9 cellular contexts compared by ENCODE assay signal in the genomic region with DNA sequence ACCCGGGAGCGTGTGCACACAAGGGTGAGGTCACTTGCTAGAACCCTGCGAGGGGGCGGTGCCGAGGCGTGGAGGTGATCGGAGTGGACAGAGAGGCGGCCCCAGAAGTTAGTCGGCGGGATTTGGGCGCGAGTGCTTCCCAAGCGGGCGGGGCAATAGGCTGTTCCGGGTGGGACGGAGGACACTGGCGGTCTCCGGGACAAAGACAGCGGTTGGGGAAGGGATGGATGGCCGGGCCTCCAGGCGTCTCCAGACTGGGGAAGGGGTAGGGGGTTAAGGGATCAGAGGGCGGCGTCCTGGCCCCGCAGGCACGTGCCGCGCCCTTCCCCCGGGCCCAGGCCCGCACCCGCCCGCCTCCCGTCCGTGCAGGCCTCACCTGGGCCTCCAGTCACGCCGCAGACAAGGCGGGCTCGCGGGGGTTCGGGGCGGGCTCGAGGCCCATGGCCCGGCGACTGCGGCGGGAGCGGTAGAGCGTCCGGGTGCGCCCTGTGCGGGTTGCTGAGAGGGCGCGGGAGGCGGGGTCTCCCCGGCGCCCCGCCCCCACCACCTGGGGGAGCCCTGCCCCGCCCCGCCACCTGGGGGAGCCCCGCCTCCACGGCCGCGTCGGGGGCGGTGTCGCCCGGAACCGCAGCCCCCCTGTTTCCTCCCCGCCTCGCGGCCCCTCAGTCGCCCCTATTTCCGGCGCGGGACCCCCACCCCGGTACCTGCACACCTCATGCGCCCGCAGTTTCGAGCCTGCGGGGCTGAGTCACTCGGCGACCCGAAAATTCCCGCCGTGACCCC. TPM values are rescaled to one million over a fixed set of nuclear protein-coding genes. Genes with fewer than 3 reads are reported as not detected.
DNase-seq lines count a peak whose midpoint lies in the region; ATAC-seq and TF ChIP-seq lines count a peak whose summit lies in the region.
"Had no signal": no experiment of that assay in that cellular context is flagged by ENCODE, and none has a peak within 500 bp of the region (broad histone marks: within the 10 kb centered on the region; RNA-seq: fewer than 3 reads in every experiment).

A gene (minus strand): TSS at position 505 of the 783 bp plus-strand sequence. CDS start 945 bp downstream, outside the sequence.

- no peaks in the 10 kb centered on the region for H3K79me2 ChIP-seq in DOHH2 (ENCODE audit: control insufficient read depth, low read length)
- no peaks in the 10 kb centered on the region for H3K79me2 ChIP-seq in GM23248 (ENCODE audit: insufficient read depth)

- H3K4me1 ChIP-seq in DOHH2 (ENCODE audit: control insufficient read depth, low read length) (peaks cover 21% of the 10 kb centered on the region), GM23248 (ENCODE audit: insufficient read depth) (no peaks in the 10 kb centered on the region), aorta (ENCODE audit: control insufficient read depth in 1 of 2, insufficient read depth in 2 of 2, low read length in 2 of 2) (no peaks in the 10 kb centered on the region)
- H3K4me1 ChIP-seq: SJSA1 had no signal

- H3K36me3 ChIP-seq in DOHH2 (ENCODE audit: control insufficient read depth, low read length) (peaks cover 23% of the 10 kb centered on the region), GM23248 (ENCODE audit: low read depth) (no peaks in the 10 kb centered on the region), aorta (ENCODE audit: control insufficient read depth in 1 of 2, insufficient read depth in 2 of 2, low read length in 1 of 2) (no peaks in the 10 kb centered on the region)
- H3K36me3 ChIP-seq: SJSA1 had no signal

- H3K9me3 ChIP-seq in DOHH2 (ENCODE audit: control insufficient read depth, insufficient read depth, low read length) (no peaks in the 10 kb centered on the region), GM23248 (ENCODE audit: low read depth) (no peaks in the 10 kb centered on the region), aorta (ENCODE audit: control insufficient read depth, low read length) (no peaks in the 10 kb centered on the region)
- H3K9me3 ChIP-seq: SJSA1 had no signal

- TF ChIP-seq CTCF in DOHH2 (IDR thresholded peaks at IDR 0.05; ENCODE audit: low read depth, low read length, poor library complexity, severe bottlenecking) = no peak
- TF ChIP-seq CTCF in fibroblast of pulmonary artery (IDR thresholded peaks at IDR 0.05; ENCODE audit: low read length, missing control alignments) = no peak

- no peak within 1 kb of the TSS for H3K9ac ChIP-seq in GM23248

- intact Hi-C loops in posterior vena cava (cut with DNase I) = no loop called here
- intact Hi-C loops in aorta (cut with DNase I) = no loop called here

- 0 out of 2 replicates have a peak within 1 kb of the TSS, but pooled peaks have one; percentile 25 for H2AFZ ChIP-seq in GM23248

- in situ Hi-C loops in GM23248 (cut with MboI) = no loop called here

- peak within 1 kb of the TSS; percentile 86 for H3K4me3 ChIP-seq in DOHH2 (ENCODE audit: low read length)
- H3K4me3 ChIP-seq in GM23248 = peak within 1 kb of the TSS; percentile 53
- peak within 1 kb of the TSS; percentile 40 for H3K4me3 ChIP-seq in fibroblast of pulmonary artery (replicated peaks; ENCODE audit: low read depth, low read length)
- H3K4me3 ChIP-seq in aorta (ENCODE audit: low read length in 2 of 2) = no peak within 1 kb of the TSS
- H3K4me3 ChIP-seq: SJSA1 had no signal

- H3K27ac ChIP-seq in DOHH2 (ENCODE audit: low read depth, low read length) (peak within 1 kb of the TSS; percentile 12; the same call in 1 of the 2 replicates), GM23248 (no peak within 1 kb of the TSS), aorta (ENCODE audit: low read depth in 1 of 2, low read length in 2 of 2) (no peak within 1 kb of the TSS)
- H3K27ac ChIP-seq: SJSA1 had no signal

- H4K20me1 ChIP-seq in DOHH2 (ENCODE audit: control insufficient read depth, insufficient read depth, low read depth, low read length) (no peaks in the 10 kb centered on the region), GM23248 (ENCODE audit: insufficient read depth) (no peaks in the 10 kb centered on the region)

- WGBS in GM23248 (ENCODE audit: low coverage in 1 of 2, low lambda C conversion rate in 2 of 2, missing lambda C conversion rate in 2 of 2), 2 experiments = 6 to 7% methylated on average over 26 to 62 of the region's 84 CpGs
- 2 to 3% methylated on average over 59 to 84 of the region's 84 CpGs for WGBS in aorta, 2 donors

- H3K9me2 ChIP-seq in DOHH2 (replicated peaks; ENCODE audit: control insufficient read depth, low read length) = no peaks in the 10 kb centered on the region
- H3K9me2 ChIP-seq in GM23248 (ENCODE audit: insufficient read depth) = no peaks in the 10 kb centered on the region

- DNase-seq in GM23248 (peak; percentile 36), NCI-H345 (lab: John Stamatoyannopoulos, UW) (peak; percentile 76), fibroblast of pulmonary artery (ENCODE audit: low read depth) (no peak), posterior vena cava (ENCODE audit: low spot score) (peak; percentile 81), aorta (no peak), HuH-7 (ENCODE audit: low spot score) (no peak)
- DNase-seq in activated T-cell treated with anti-CD3 and anti-CD28 coated beads, Interleukin-2, amount 50 U/mL, for 1 hour = peak; percentile 86

- peak within 1 kb of the TSS; percentile 90 for H3K4me2 ChIP-seq in DOHH2 (ENCODE audit: low read length)
- H3K4me2 ChIP-seq in GM23248 (ENCODE audit: unreplicated experiment) = peak within 1 kb of the TSS; percentile 45

- H3F3A ChIP-seq in DOHH2 (ENCODE audit: control insufficient read depth, insufficient read depth) (peaks cover 3% of the 10 kb centered on the region; the same call in 1 of the 2 replicates), GM23248 (ENCODE audit: insufficient read depth) (no peaks in the 10 kb centered on the region)

- ATAC-seq in aorta (ENCODE audit: low FRiP score) = peak; percentile 47

- H3K27me3 ChIP-seq in DOHH2 (ENCODE audit: control insufficient read depth, low read length) (no peaks in the 10 kb centered on the region), GM23248 (replicated peaks; ENCODE audit: insufficient read depth) (no peaks in the 10 kb centered on the region), aorta (ENCODE audit: control insufficient read depth in 1 of 2, insufficient read depth in 2 of 2, low read length in 1 of 2) (no peaks in the 10 kb centered on the region)
- H3K27me3 ChIP-seq: SJSA1 had no signal

RNA-seq across cellular contexts. Expression of the gene that starts here (rescaled TPM):
- 0.13 and 1.8 TPM in 2 replicates for total RNA-seq in GM23248 (2014; rRNA removed; shearing (Covaris generic))
- 0.72 and 1.3 TPM in 2 replicates for polyA plus RNA-seq in GM23248 (2016; fragmentation: Nextera tagmentation; extraction: Ambion mirVana)
- 1 to 10 TPM; 2.0 to 5.5 TPM for total RNA-seq in posterior vena cava
- 10 to 100 TPM in 1 of 2 donors, 1 to 10 TPM in 1; 5.7 to 11.7 TPM for total RNA-seq in aorta
- 10 to 100 TPM in 1 of 2 donors, 1 to 10 TPM in 1; 1.5 to 10.1 TPM for polyA plus RNA-seq in aorta

Comparison
In these comparisons a context has a peak if more than half of its experiments do, and no peak if none do; other contexts are left out.
1. H3K4me3 ChIP-seq: peak in DOHH2 (single experiment), GM23248 (single experiment) and fibroblast of pulmonary artery (single experiment); none in aorta (0 of 2).
2. DNase-seq: peak in GM23248 (single experiment), NCI-H345 (single experiment), activated T-cell treated with anti-CD3 and anti-CD28 coated beads, Interleukin-2, amount 50 U/mL, for 1 hour (single experiment) and posterior vena cava (single experiment); none in fibroblast of pulmonary artery (single experiment), aorta (0 of 2) and HuH-7 (single experiment).